ENCODE assay signal across 10 cellular contexts in genomic region chr14:103688906-103689902, GRCh38. TPM values are rescaled to one million over a fixed set of nuclear protein-coding genes. Genes with fewer than 3 reads are reported as not detected.
A peak's percentile ranks its signal among the peaks of the same experiment; 100 is the strongest.
DNase-seq lines count a peak whose midpoint lies in the region; ATAC-seq and TF ChIP-seq lines count a peak whose summit lies in the region.
"Had no signal": no experiment of that assay in that cellular context is flagged by ENCODE, and none has a peak within 500 bp of the region (broad histone marks: within the 10 kb centered on the region; RNA-seq: fewer than 3 reads in every experiment).

No MANE protein-coding gene starts in this region.

- intact Hi-C loops in posterior cingulate gyrus (cut with DNase I) = no loop called here

- no peaks in the 10 kb centered on the region for H3K9me3 Mint-ChIP-seq in H9
- H3K9me3 Mint-ChIP-seq: activated naive CD4-positive, alpha-beta T cell treated with anti-CD3 and anti-CD28 coated beads for 36 hours had no signal

- no peaks in the 10 kb centered on the region; a peak in 2 of 4 replicates for H3K4me1 Mint-ChIP-seq in H9

- no peak overlapping the region for H3K23ac ChIP-seq in H9 (ENCODE audit: insufficient read length, low read depth, low read length)

- H3K27me3 Mint-ChIP-seq in H9 (ENCODE audit: low read depth) = no peaks in the 10 kb centered on the region

- 100% methylated on average over 5 of the region's 16 CpGs for WGBS in H9 (ENCODE audit: extremely low coverage, insufficient read length, low lambda C conversion rate)

- peak overlapping the region; percentile 46 to 83 (median 58); a peak in 5 of 7 replicates for H3K27ac Mint-ChIP-seq in H9
- H3K27ac Mint-ChIP-seq: activated naive CD4-positive, alpha-beta T cell treated with anti-CD3 and anti-CD28 coated beads for 36 hours had no signal

- H3K14ac ChIP-seq in H9 (ENCODE audit: insufficient read depth, low read length) = no peak overlapping the region

- 0 out of 2 replicates have a peak, but pooled peaks cover 2% of the 10 kb centered on the region for H3K79me2 ChIP-seq in H9 (ENCODE audit: insufficient read depth, low read length)

- no peak overlapping the region for H3K9ac ChIP-seq in H9 (ENCODE audit: extremely low read depth, insufficient read length, low read length)

- H3K27me3 ChIP-seq in H9 (ENCODE audit: insufficient read depth, low read length) = no peaks in the 10 kb centered on the region

- H4K8ac ChIP-seq in H9 (replicated peaks; ENCODE audit: insufficient read length, low read depth, low read length) = no peak overlapping the region

- in situ Hi-C loops in GM13977 (cut with MboI; ENCODE audit: low pct_unique_long_range_greater_than_20kb, low sequenced_read_pairs, unreplicated experiment) = no loop called here

- no peaks in the 10 kb centered on the region for H3K79me1 ChIP-seq in H9 (ENCODE audit: insufficient read depth, low read depth, low read length, poor library complexity, severe bottlenecking)

- no peak overlapping the region for H3K4me3 Mint-ChIP-seq in H9
- H3K4me3 Mint-ChIP-seq: activated naive CD4-positive, alpha-beta T cell treated with anti-CD3 and anti-CD28 coated beads for 36 hours had no signal

- no peak overlapping the region for H2BK20ac ChIP-seq in H9 (ENCODE audit: low read depth, low read length, poor library complexity, severe bottlenecking)

- no peaks in the 10 kb centered on the region for H3K23me2 ChIP-seq in H9 (ENCODE audit: insufficient read length, low read depth, low read length, poor library complexity, severe bottlenecking)

- H4K91ac ChIP-seq in H9 (ENCODE audit: insufficient read length, low read depth, low read length) = no peak overlapping the region

- DNase-seq in GM13977 (ENCODE audit: low spot score) = peak; percentile 77
- no peak for DNase-seq in H9
- DNase-seq in caudate nucleus (lab: John Stamatoyannopoulos, UW) = peak in 25 of 61 donors; percentile 21 to 71 (median 48)
- DNase-seq in posterior cingulate gyrus = peak in 8 of 10 donors; percentile 52 to 95 (median 63)
- no peak for DNase-seq in NCI-H1092 (lab: John Stamatoyannopoulos, UW)
- DNase-seq in LoVo (ENCODE audit: low spot score) = no peak
- no peak for DNase-seq in cerebellar nuclear complex (lab: John Stamatoyannopoulos, UW)
- DNase-seq: activated naive CD4-positive, alpha-beta T cell treated with anti-CD3 and anti-CD28 coated beads for 36 hours; NCI-H2171 had no signal

- H3K36me3 Mint-ChIP-seq in H9 (ENCODE audit: insufficient read depth in 1 of 3, low read depth in 3 of 3) = peaks cover 2 to 69% (median 49%) of the 10 kb centered on the region in 3 experiments; a peak in 6 of 7 replicates

- H3T11ph ChIP-seq in H9 (ENCODE audit: low read length) = no peak overlapping the region

- H3K4ac ChIP-seq in H9 (ENCODE audit: low read depth, low read length) = no peak overlapping the region

- H4K5ac ChIP-seq in H9 (ENCODE audit: insufficient read length, low read depth, low read length) = no peak overlapping the region

- H2AFZ ChIP-seq in H9 (ENCODE audit: low read length) = no peak overlapping the region

- H3K4me2 ChIP-seq in H9 (ENCODE audit: insufficient read depth, insufficient read length, low read length) = no peak overlapping the region

- H3K18ac ChIP-seq in H9 (ENCODE audit: insufficient read length, low read depth, low read length) = no peak overlapping the region

- H3K27ac ChIP-seq in H9 (ENCODE audit: insufficient read length, low read depth, low read length) = no peak overlapping the region
- H3K27ac ChIP-seq in caudate nucleus (ENCODE audit: low read depth, low read length) = peak overlapping the region; percentile 41

- TF ChIP-seq CTCF in GM13977 (IDR thresholded peaks at IDR 0.05; ENCODE audit: extremely low read depth, insufficient read depth, missing control alignments) = no peak
- no peak for TF ChIP-seq CTCF in H9 (conservative IDR thresholded peaks at IDR 0.05)

- H2BK5ac ChIP-seq in H9 (ENCODE audit: insufficient read length, low read length) = no peak overlapping the region

- no peak for ATAC-seq in HG03280 (IDR thresholded peaks at IDR 0.05; ENCODE audit: unreplicated experiment)

- no peak overlapping the region for H2AK5ac ChIP-seq in H9 (ENCODE audit: insufficient read length, low read length)

- H4K20me1 ChIP-seq in H9 (ENCODE audit: control insufficient read depth, insufficient read depth, insufficient read length) = peaks cover 3% of the 10 kb centered on the region

- H3K9me3 ChIP-seq in H9 (ENCODE audit: control insufficient read depth, low read depth, low read length) = no peaks in the 10 kb centered on the region

- H3K56ac ChIP-seq in H9 (ENCODE audit: insufficient read length, low read depth, low read length) = no peak overlapping the region

- H2BK120ac ChIP-seq in H9 (ENCODE audit: low read depth, low read length, poor library complexity, severe bottlenecking) = no peak overlapping the region

- H2BK15ac ChIP-seq in H9 (ENCODE audit: low read depth, low read length) = no peak overlapping the region

- H2BK12ac ChIP-seq in H9 (ENCODE audit: insufficient read length, low read depth, low read length) = no peak overlapping the region

- no peaks in the 10 kb centered on the region for H3K4me1 ChIP-seq in H9 (ENCODE audit: insufficient read depth, low read length)

RNA-seq across cellular contexts. Expression of gene XRCC3, which starts 26.0 kb away (rescaled TPM):
- total RNA-seq in H9 (2021) = 42.6 and 45.3 TPM in 2 replicates

RNA-seq across cellular contexts. Expression of gene ZFYVE21, which starts 26.4 kb away (rescaled TPM):
- 49.7 and 50.5 TPM in 2 replicates for total RNA-seq in H9 (2021)

Comparison
In these comparisons a context has a peak if more than half of its experiments do, and no peak if none do; other contexts are left out.
1. DNase-seq: peak in GM13977 (single experiment) and posterior cingulate gyrus (8 of 10); none in H9 (single experiment), NCI-H1092 (single experiment), LoVo (single experiment) and cerebellar nuclear complex (0 of 2).